Comparison of ENCODE assay signal across 27 cellular contexts in the genomic region with DNA sequence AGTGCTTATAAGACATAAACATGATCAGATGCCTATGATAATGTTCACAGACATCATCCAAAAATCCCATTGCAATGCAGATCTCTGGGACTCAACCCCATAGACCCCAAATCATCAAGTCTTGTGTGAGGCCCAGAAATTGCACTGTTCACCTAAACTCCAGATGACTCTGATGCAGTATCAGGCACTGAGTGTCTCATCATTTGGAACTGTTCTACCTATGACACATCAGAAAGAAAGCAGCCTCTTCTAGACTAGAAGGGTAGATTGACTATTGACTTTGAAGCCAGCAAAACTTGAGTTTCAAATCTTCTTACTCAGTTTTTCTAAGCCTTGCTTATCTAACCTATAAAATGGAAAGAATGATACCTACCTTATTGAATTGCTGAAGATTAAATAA. TPM values are rescaled to one million over a fixed set of nuclear protein-coding genes. Genes with fewer than 3 reads are reported as not detected.
"Had no signal": no experiment of that assay in that cellular context is flagged by ENCODE, and none has a peak within 500 bp of the region (broad histone marks: within the 10 kb centered on the region; RNA-seq: fewer than 3 reads in every experiment).

No MANE protein-coding gene starts in this region.

- H3K9me3 ChIP-seq: body of pancreas, colonic mucosa, tibial nerve had no signal

- ATAC-seq: activated CD4-positive, alpha-beta T cell treated with anti-CD3 and anti-CD28 coated beads for 36 hours; activated CD8-positive, alpha-beta T cell treated with anti-CD3 and anti-CD28 coated beads, Interleukin-2, amount 10 ng/mL, durations not matched to agents 7 days and 5 days; activated naive CD4-positive, alpha-beta T cell treated with anti-CD3 and anti-CD28 coated beads, Interleukin-2, amount 50 U/mL, for 72 hours; activated T-cell treated with anti-CD3 and anti-CD28 coated beads, Interleukin-2, amount 50 U/mL, for 72 hours; body of pancreas; left colon; naive thymus-derived CD4-positive, alpha-beta T cell; right cardiac atrium had no signal

- H3K27ac Mint-ChIP-seq: activated CD4-positive, alpha-beta T cell treated with anti-CD3 and anti-CD28 coated beads for 36 hours; activated CD8-positive, alpha-beta T cell treated with anti-CD3 and anti-CD28 coated beads, Interleukin-2, amount 10 ng/mL, durations not matched to agents 7 days and 5 days; activated naive CD4-positive, alpha-beta T cell treated with anti-CD3 and anti-CD28 coated beads, Interleukin-2, amount 50 U/mL, for 72 hours; activated T-cell treated with anti-CD3 and anti-CD28 coated beads, Interleukin-2, amount 50 U/mL, for 72 hours; mesothelial cell of epicardium; naive thymus-derived CD4-positive, alpha-beta T cell; T-helper 2 cell treated with Interferon-gamma antibody and Interleukin-4, amounts not matched to agents 5 μg/mL and 100 μg/mL, for 36 hours had no signal

- H3K4me1 Mint-ChIP-seq: activated CD4-positive, alpha-beta T cell treated with anti-CD3 and anti-CD28 coated beads for 36 hours; mesothelial cell of epicardium; naive thymus-derived CD4-positive, alpha-beta T cell had no signal

- H3K4me1 ChIP-seq: body of pancreas, colonic mucosa, spleen, tibial nerve had no signal

- H3K36me3 ChIP-seq: cardiac muscle cell, colonic mucosa, spleen, tibial nerve had no signal

- H3K4me3 Mint-ChIP-seq: activated CD4-positive, alpha-beta T cell treated with anti-CD3 and anti-CD28 coated beads for 36 hours; activated CD8-positive, alpha-beta T cell treated with anti-CD3 and anti-CD28 coated beads, Interleukin-2, amount 10 ng/mL, durations not matched to agents 7 days and 5 days; activated T-cell treated with anti-CD3 and anti-CD28 coated beads, Interleukin-2, amount 50 U/mL, for 72 hours; mesothelial cell of epicardium; naive thymus-derived CD4-positive, alpha-beta T cell; T-helper 2 cell treated with Interferon-gamma antibody and Interleukin-4, amounts not matched to agents 5 μg/mL and 100 μg/mL, for 36 hours had no signal

- H3K4me3 ChIP-seq: body of pancreas, cardiac muscle cell, colonic mucosa, spleen, tibial nerve had no signal

- H3K27me3 ChIP-seq: body of pancreas, cardiac muscle cell, colonic mucosa, spleen, tibial nerve had no signal

- DNase-seq: activated CD4-positive, alpha-beta T cell treated with anti-CD3 and anti-CD28 coated beads for 36 hours; activated CD4-positive, CD25-positive, alpha-beta regulatory T cell; activated CD8-positive, alpha-beta T cell treated with anti-CD3 and anti-CD28 coated beads, Interleukin-2, amount 10 ng/mL, durations not matched to agents 7 days and 5 days; activated naive CD4-positive, alpha-beta T cell; activated T-cell treated with anti-CD3 and anti-CD28 coated beads for 4 hours; activated T-cell treated with anti-CD3 and anti-CD28 coated beads, Interleukin-2, amount 50 U/mL, for 72 hours; aorta; body of pancreas; cerebellar nuclear complex; colonic mucosa; effector CD8-positive, alpha-beta T cell; erythroblast; foreskin melanocyte; glutamatergic neuron; islet precursor cell; left colon; naive thymus-derived CD4-positive, alpha-beta T cell; right cardiac atrium; spleen; stimulated activated naive CD4-positive, alpha-beta T cell treated with Interleukin-2 at 50 U/mL for 16 hours; T-helper 1 cell had no signal

- H3K9me3 Mint-ChIP-seq: T-helper 2 cell treated with Interferon-gamma antibody and Interleukin-4, amounts not matched to agents 5 μg/mL and 100 μg/mL, for 36 hours had no signal

- FAIRE-seq: endometrium had no signal

- H3K36me3 Mint-ChIP-seq: activated naive CD4-positive, alpha-beta T cell treated with anti-CD3 and anti-CD28 coated beads, Interleukin-2, amount 50 U/mL, for 72 hours; mesothelial cell of epicardium; naive thymus-derived CD4-positive, alpha-beta T cell had no signal

- H3K27ac ChIP-seq: body of pancreas, cardiac muscle cell, colonic mucosa, spleen, tibial nerve had no signal

RNA-seq across cellular contexts. Expression of gene PAPPA, which starts 58.7 kb away (rescaled TPM):
- total RNA-seq: activated CD4-positive, alpha-beta T cell treated with anti-CD3 and anti-CD28 coated beads for 36 hours; activated CD8-positive, alpha-beta T cell treated with anti-CD3 and anti-CD28 coated beads, Interleukin-2, amount 10 ng/mL, durations not matched to agents 7 days and 5 days; activated T-cell treated with anti-CD3 and anti-CD28 coated beads, Interleukin-2, amount 50 U/mL, for 72 hours had no signal
